8 cellular contexts compared by ENCODE assay signal in the genomic region with DNA sequence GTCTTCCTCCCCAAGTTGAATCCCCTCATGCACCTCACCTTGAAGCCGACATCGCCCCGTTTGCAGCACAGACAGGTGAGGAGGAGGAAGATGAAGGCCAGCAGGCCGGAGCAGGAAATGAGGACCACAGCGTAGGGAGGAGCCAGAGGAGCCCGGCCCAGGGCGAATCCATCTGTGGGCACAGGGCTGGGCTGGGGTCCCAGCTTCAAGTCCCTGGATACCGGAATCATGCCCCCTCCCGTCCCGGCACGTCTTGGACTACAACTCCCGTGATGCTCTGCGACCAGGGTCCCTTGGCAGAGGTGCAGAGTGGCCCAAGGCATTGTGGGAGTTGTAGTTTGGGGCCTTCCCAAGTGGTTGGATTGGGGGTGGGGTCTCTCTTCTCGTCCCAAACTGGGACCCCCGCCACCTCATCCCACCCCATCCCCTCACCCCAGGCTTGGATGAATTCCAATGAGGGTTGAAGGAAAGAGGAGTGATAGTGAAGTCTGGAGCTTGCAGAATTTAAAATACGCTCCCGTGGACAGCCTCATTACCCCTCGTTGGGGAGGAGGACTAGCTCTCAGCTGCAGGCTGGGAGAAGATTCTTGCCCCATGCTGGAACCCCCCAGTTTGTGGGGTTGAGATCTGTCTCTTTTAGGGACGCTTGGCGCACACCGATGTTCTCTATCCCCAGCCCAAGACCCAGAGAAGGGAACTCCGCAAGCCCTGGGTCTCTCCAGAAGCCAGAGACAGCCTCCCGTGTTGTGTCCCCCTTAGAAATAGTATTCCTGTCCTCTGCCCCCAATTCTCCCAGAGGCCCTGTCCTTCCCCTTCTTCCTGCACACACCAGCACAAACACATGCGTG. TPM values are rescaled to one million over a fixed set of nuclear protein-coding genes. Genes with fewer than 3 reads are reported as not detected.
A peak's percentile ranks its signal among the peaks of the same experiment; 100 is the strongest.
DNase-seq lines count a peak whose midpoint lies in the region; ATAC-seq, FAIRE-seq and TF ChIP-seq lines count a peak whose summit lies in the region.

No MANE protein-coding gene starts in this region.

- H3K4me1 Mint-ChIP-seq in WTC11: peaks cover 14% of the 10 kb centered on the region

- no peak for FAIRE-seq in bronchial epithelial cell (lab: Jason Lieb, UNC)
- FAIRE-seq in D721Med (lab: Jason Lieb, UNC): no peak

- H3K27ac Mint-ChIP-seq in WTC11: no peak overlapping the region; the same call in 1 of the 2 replicates

- H3K36me3 Mint-ChIP-seq in WTC11: no peaks in the 10 kb centered on the region; the same call in 1 of the 2 replicates

- H3K36me3 ChIP-seq in bronchial epithelial cell (ENCODE audit: control insufficient read depth, insufficient read depth, low read length): no peaks in the 10 kb centered on the region

- peak; percentile 5 for TF ChIP-seq CTCF in NB4 (IDR thresholded peaks at IDR 0.05; ENCODE audit: low read depth, low read length)
- TF ChIP-seq CTCF in WTC11 (IDR thresholded peaks at IDR 0.05): no peak
- no peak for TF ChIP-seq CTCF in bronchial epithelial cell (IDR thresholded peaks at IDR 0.05; ENCODE audit: insufficient read depth, low read length, severe bottlenecking)
- no peak for TF ChIP-seq CTCF in D721Med (IDR thresholded peaks at IDR 0.05; ENCODE audit: insufficient read depth, missing control alignments)

- DNase-seq in EH (ENCODE audit: low read depth) (peak; percentile 64), NB4 (ENCODE audit: low read depth) (peak; percentile 88), WTC11 (ENCODE audit: low spot score) (peak; percentile 89), bronchial epithelial cell (ENCODE audit: low read depth) (peak; percentile 29), inferior parietal cortex (ENCODE audit: extremely low spot score) (peak; percentile 87), D721Med (ENCODE audit: insufficient read length, low spot score) (no peak)
- peak; percentile 52 to 61 for DNase-seq in stimulated activated CD4-positive, alpha-beta T cell treated with anti-CD3 and anti-CD28 coated beads, Interleukin-15, amount 100 ng/mL, for 1 hour (ENCODE audit: low read depth in 1 of 2, low spot score in 1 of 2)

- CTCF ChIA-PET in WTC11 (lab: Charles Lee): interaction anchor here (0.7 to 9.5 kb wide), 6 partner anchors 9 to 98 kb away, joined by 3 to 297 read pairs (median 6); no protein-coding TSS in a partner anchor

- H3K27me3 ChIP-seq in bronchial epithelial cell (ENCODE audit: control insufficient read depth, insufficient read depth, low read length): no peaks in the 10 kb centered on the region

- TF ChIP-seq POLR2A in NB4 (IDR thresholded peaks at IDR 0.05; ENCODE audit: extremely low read depth, insufficient read length): no peak

- POLR2A ChIA-PET in WTC11 (lab: Charles Lee): interaction anchor here (1.1 kb wide), 1 partner anchor 109 kb away, joined by 3 read pairs; a partner anchor contains a TSS

- peak overlapping the region; percentile 81 for H3K4me3 Mint-ChIP-seq in WTC11

- H3K9me3 Mint-ChIP-seq in WTC11: no peaks in the 10 kb centered on the region

- H3K4me3 ChIP-seq in NB4 (ENCODE audit: low read depth, low read length): no peak overlapping the region
- no peak overlapping the region for H3K4me3 ChIP-seq in bronchial epithelial cell (ENCODE audit: low read depth, low read length)

- ATAC-seq in WTC11 (peak; percentile 38), GM21528 (IDR thresholded peaks at IDR 0.05; ENCODE audit: low FRiP score, unreplicated experiment) (no peak)

- peaks cover 3% of the 10 kb centered on the region; the same call in 1 of the 2 replicates for H3K27me3 Mint-ChIP-seq in WTC11 (ENCODE audit: low read depth)

TF ChIP-seq in WTC11, 78 proteins besides CTCF, POLR2A, EP300 and RAD21:
- TF ChIP-seq FOXK1 (CRISPR knock-in tag; IDR thresholded peaks at IDR 0.05): no peak
- peak; percentile 52; the same call in 1 of the 2 replicates for TF ChIP-seq ZNF263 (CRISPR knock-in tag; IDR thresholded peaks at IDR 0.05; ENCODE audit: low read depth)
- 0 out of 2 replicates have a peak, but pooled peaks have one; percentile 33 for TF ChIP-seq SP1 (CRISPR knock-in tag; conservative IDR thresholded peaks at IDR 0.05)
- TF ChIP-seq, protein P1, sequence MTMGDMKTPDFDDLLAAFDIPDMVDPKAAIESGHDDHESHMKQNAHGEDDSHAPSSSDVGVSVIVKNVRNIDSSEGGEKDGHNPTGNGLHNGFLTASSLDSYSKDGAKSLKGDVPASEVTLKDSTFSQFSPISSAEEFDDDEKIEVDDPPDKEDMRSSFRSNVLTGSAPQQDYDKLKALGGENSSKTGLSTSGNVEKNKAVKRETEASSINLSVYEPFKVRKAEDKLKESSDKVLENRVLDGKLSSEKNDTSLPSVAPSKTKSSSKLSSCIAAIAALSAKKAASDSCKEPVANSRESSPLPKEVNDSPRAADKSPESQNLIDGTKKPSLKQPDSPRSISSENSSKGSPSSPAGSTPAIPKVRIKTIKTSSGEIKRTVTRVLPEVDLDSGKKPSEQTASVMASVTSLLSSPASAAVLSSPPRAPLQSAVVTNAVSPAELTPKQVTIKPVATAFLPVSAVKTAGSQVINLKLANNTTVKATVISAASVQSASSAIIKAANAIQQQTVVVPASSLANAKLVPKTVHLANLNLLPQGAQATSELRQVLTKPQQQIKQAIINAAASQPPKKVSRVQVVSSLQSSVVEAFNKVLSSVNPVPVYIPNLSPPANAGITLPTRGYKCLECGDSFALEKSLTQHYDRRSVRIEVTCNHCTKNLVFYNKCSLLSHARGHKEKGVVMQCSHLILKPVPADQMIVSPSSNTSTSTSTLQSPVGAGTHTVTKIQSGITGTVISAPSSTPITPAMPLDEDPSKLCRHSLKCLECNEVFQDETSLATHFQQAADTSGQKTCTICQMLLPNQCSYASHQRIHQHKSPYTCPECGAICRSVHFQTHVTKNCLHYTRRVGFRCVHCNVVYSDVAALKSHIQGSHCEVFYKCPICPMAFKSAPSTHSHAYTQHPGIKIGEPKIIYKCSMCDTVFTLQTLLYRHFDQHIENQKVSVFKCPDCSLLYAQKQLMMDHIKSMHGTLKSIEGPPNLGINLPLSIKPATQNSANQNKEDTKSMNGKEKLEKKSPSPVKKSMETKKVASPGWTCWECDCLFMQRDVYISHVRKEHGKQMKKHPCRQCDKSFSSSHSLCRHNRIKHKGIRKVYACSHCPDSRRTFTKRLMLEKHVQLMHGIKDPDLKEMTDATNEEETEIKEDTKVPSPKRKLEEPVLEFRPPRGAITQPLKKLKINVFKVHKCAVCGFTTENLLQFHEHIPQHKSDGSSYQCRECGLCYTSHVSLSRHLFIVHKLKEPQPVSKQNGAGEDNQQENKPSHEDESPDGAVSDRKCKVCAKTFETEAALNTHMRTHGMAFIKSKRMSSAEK (CRISPR knock-in tag; IDR thresholded peaks at IDR 0.05; ENCODE audit: borderline replicate concordance): no peak
- TF ChIP-seq, protein P2, sequence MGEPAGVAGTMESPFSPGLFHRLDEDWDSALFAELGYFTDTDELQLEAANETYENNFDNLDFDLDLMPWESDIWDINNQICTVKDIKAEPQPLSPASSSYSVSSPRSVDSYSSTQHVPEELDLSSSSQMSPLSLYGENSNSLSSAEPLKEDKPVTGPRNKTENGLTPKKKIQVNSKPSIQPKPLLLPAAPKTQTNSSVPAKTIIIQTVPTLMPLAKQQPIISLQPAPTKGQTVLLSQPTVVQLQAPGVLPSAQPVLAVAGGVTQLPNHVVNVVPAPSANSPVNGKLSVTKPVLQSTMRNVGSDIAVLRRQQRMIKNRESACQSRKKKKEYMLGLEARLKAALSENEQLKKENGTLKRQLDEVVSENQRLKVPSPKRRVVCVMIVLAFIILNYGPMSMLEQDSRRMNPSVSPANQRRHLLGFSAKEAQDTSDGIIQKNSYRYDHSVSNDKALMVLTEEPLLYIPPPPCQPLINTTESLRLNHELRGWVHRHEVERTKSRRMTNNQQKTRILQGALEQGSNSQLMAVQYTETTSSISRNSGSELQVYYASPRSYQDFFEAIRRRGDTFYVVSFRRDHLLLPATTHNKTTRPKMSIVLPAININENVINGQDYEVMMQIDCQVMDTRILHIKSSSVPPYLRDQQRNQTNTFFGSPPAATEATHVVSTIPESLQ (CRISPR knock-in tag; IDR thresholded peaks at IDR 0.05): no peak
- TF ChIP-seq, protein P3, sequence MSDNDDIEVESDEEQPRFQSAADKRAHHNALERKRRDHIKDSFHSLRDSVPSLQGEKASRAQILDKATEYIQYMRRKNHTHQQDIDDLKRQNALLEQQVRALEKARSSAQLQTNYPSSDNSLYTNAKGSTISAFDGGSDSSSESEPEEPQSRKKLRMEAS (CRISPR knock-in tag; IDR thresholded peaks at IDR 0.05): no peak

RNA-seq across cellular contexts. Expression of a gene that starts 1.0 kb away (rescaled TPM):
- total RNA-seq in WTC11 (2021): 15.9 to 19.4 TPM (median 19.1 TPM) in 3 replicates
- 1.3 and 1.8 TPM in 2 replicates for total RNA-seq in bronchial epithelial cell

RNA-seq across cellular contexts. Expression of a gene that starts 41.3 kb away (rescaled TPM):
- 0.96 to 2.1 TPM (median 1.3 TPM) in 3 replicates for total RNA-seq in WTC11 (2021)
- 3.4 and 17.2 TPM in 2 replicates for total RNA-seq in bronchial epithelial cell

RNA-seq across cellular contexts. Expression of a gene that starts 41.5 kb away (rescaled TPM):
- total RNA-seq in WTC11 (2021) (70.4 to 72.6 TPM (median 71.9 TPM) in 3 replicates), bronchial epithelial cell (24.2 and 36.6 TPM in 2 replicates)

RNA-seq across cellular contexts. Expression of a gene that starts 55.3 kb away (rescaled TPM):
- total RNA-seq in WTC11 (2021) (1.1 to 1.4 TPM (median 1.1 TPM) in 3 replicates), bronchial epithelial cell (1.0 and 1.1 TPM in 2 replicates)
